In genomic region chr19:19404879-19405860, GRCh38 we compare ENCODE assay signal across 8 cellular contexts. TPM values are rescaled to one million over a fixed set of nuclear protein-coding genes. Genes with fewer than 3 reads are reported as not detected.
DNase-seq lines count a peak whose midpoint lies in the region; ATAC-seq and TF ChIP-seq lines count a peak whose summit lies in the region.

Gene GATAD2A, plus strand, starts transcription at chr19:19405675. Its CDS starts 59,671 bp downstream, at chr19:19465346.

- H3K9ac ChIP-seq in BLaER1 (peak within 1 kb of the TSS; percentile 94), liver (ENCODE audit: low read depth in 1 of 2, low read length in 2 of 2) (peak within 1 kb of the TSS; percentile 75 to 83)

- no peaks in the 10 kb centered on the region for H3K9me3 Mint-ChIP-seq in dendritic cell treated with granulocyte-macrophage colony-stimulating factor and Interleukin-4, amounts not matched to agents 40 ng/mL and 50 ng/mL, for 4 days

- H3K36me3 Mint-ChIP-seq in dendritic cell treated with granulocyte-macrophage colony-stimulating factor and Interleukin-4, amounts not matched to agents 40 ng/mL and 50 ng/mL, for 4 days (ENCODE audit: low read depth): peaks cover 17% of the 10 kb centered on the region

- peak; percentile 75 for ATAC-seq in HG03432 (IDR thresholded peaks at IDR 0.05; ENCODE audit: unreplicated experiment)

- peak; percentile 57 for TF ChIP-seq POLR2A in GM19193 (IDR thresholded peaks at IDR 0.05; ENCODE audit: extremely low read depth, insufficient read depth, insufficient read length)

- intact Hi-C loops in dendritic cell treated with granulocyte-macrophage colony-stimulating factor and Interleukin-4, amounts not matched to agents 40 ng/mL and 50 ng/mL, for 4 days (cut with micrococcal nuclease): loop anchor here (1.0 to 5.0 kb wide), 3 partner anchors 20 to 67 kb away; no protein-coding TSS in a partner anchor

- H3K36me3 ChIP-seq in BLaER1: no peaks in the 10 kb centered on the region
- no peaks in the 10 kb centered on the region for H3K36me3 ChIP-seq in liver (ENCODE audit: control insufficient read depth in 4 of 4, insufficient read depth in 3 of 4, low read depth in 1 of 4, low read length in 3 of 4)

- H3K27ac ChIP-seq in BLaER1: peak within 1 kb of the TSS; percentile 95
- peak within 1 kb of the TSS; percentile 85 to 88 for H3K27ac ChIP-seq in liver (ENCODE audit: low read depth in 1 of 2, low read length in 2 of 2)

- H3K27me3 ChIP-seq in BLaER1: no peaks in the 10 kb centered on the region
- no peaks in the 10 kb centered on the region for H3K27me3 ChIP-seq in liver (ENCODE audit: control insufficient read depth in 4 of 4, insufficient read depth in 4 of 4, low read length in 3 of 4)

- H4K20me1 ChIP-seq in BLaER1: peaks cover 78% of the 10 kb centered on the region

- H3K27me3 Mint-ChIP-seq in dendritic cell treated with granulocyte-macrophage colony-stimulating factor and Interleukin-4, amounts not matched to agents 40 ng/mL and 50 ng/mL, for 4 days: no peaks in the 10 kb centered on the region

- WGBS in liver: 2% methylated on average over 90 of the region's 90 CpGs

- peak; percentile 35 to 63 for TF ChIP-seq RAD21 in liver (IDR thresholded peaks at IDR 0.05)

- H3K27ac Mint-ChIP-seq in dendritic cell treated with granulocyte-macrophage colony-stimulating factor and Interleukin-4, amounts not matched to agents 40 ng/mL and 50 ng/mL, for 4 days: peak within 1 kb of the TSS; percentile 98

- H3K4me2 ChIP-seq in BLaER1: peak within 1 kb of the TSS; percentile 96

- H3K4me3 Mint-ChIP-seq in dendritic cell treated with granulocyte-macrophage colony-stimulating factor and Interleukin-4, amounts not matched to agents 40 ng/mL and 50 ng/mL, for 4 days: peak within 1 kb of the TSS; percentile 95

- H3K9me3 ChIP-seq in BLaER1 (no peaks in the 10 kb centered on the region), liver (ENCODE audit: control insufficient read depth in 4 of 4, low read length in 3 of 4) (no peaks in the 10 kb centered on the region)

- TF ChIP-seq CTCF in liver (IDR thresholded peaks at IDR 0.05; ENCODE audit: low read depth, low read length, missing input control): peak; percentile 26

- H3K4me3 ChIP-seq in BLaER1 (peak within 1 kb of the TSS; percentile 88), liver (ENCODE audit: low read depth in 1 of 3, low read length in 3 of 3) (peak within 1 kb of the TSS; percentile 91 to 98 (median 92))

- peak; percentile 37 for DNase-seq in NCI-H526 treated with DMSO at 0.1 percent for 48 hours (lab: John Stamatoyannopoulos, UW)
- DNase-seq in activated CD4-positive, alpha-beta T cell treated with anti-CD3 and anti-CD28 coated beads, Interleukin-2, amount 50 U/mL, for 4 hours: peak; percentile 84 to 86
- peak; percentile 90 for DNase-seq in stimulated activated CD4-positive, alpha-beta T cell treated with anti-CD3 and anti-CD28 coated beads, Interleukin-4, amount 100 ng/mL, for 1 hour

- H3K4me1 Mint-ChIP-seq in dendritic cell treated with granulocyte-macrophage colony-stimulating factor and Interleukin-4, amounts not matched to agents 40 ng/mL and 50 ng/mL, for 4 days (ENCODE audit: low read depth): peaks cover 71% of the 10 kb centered on the region

- H3K4me1 ChIP-seq in BLaER1 (peaks cover 86% of the 10 kb centered on the region), liver (ENCODE audit: control insufficient read depth in 4 of 4, insufficient read depth in 4 of 4, low read length in 3 of 4) (peaks cover 9 to 32% (median 24%) of the 10 kb centered on the region in 4 donors)

TF ChIP-seq in liver, 16 proteins besides CTCF, POLR2A, EP300 and RAD21:
- TF ChIP-seq EGR1 (IDR thresholded peaks at IDR 0.05; ENCODE audit: low read depth in 2 of 2) (peak; percentile 15), JUND (IDR thresholded peaks at IDR 0.05) (no peak), SP1 (IDR thresholded peaks at IDR 0.05) (peak; percentile 66), FOXA1 (IDR thresholded peaks at IDR 0.05) (peak; percentile 28), MAX (IDR thresholded peaks at IDR 0.05) (peak; percentile 17), REST (IDR thresholded peaks at IDR 0.05) (peak; percentile 12), YY1 (IDR thresholded peaks at IDR 0.05) (no peak), GABPA (IDR thresholded peaks at IDR 0.05 in 1 of 2, conservative IDR thresholded peaks at IDR 0.05 in 1 of 2) (peak in 1 of 2 donors; percentile 75), RXRA (IDR thresholded peaks at IDR 0.05) (peak in 1 of 2 donors; percentile 11)

RNA-seq across cellular contexts. Expression of gene GATAD2A, which starts in this region (rescaled TPM):
- 10 to 100 TPM; 20.2 to 23.7 TPM for total RNA-seq in liver
- 10 to 100 TPM in 1 of 2 donors, 1 to 10 TPM in 1; 7.1 to 16.1 TPM for polyA plus RNA-seq in liver

Comparison
In these comparisons a context has a peak if more than half of its experiments do, and no peak if none do; other contexts are left out.
1. Peak in every context shown above with its lines: DNase-seq, ATAC-seq, H3K4me3 ChIP-seq and H3K27ac ChIP-seq.
2. DNase-seq: peak in every context shown above with its lines; median percentile 90 in stimulated activated CD4-positive, alpha-beta T cell treated with anti-CD3 and anti-CD28 coated beads, Interleukin-4, amount 100 ng/mL, for 1 hour; 85 in activated CD4-positive, alpha-beta T cell treated with anti-CD3 and anti-CD28 coated beads, Interleukin-2, amount 50 U/mL, for 4 hours; 37 in NCI-H526 treated with DMSO at 0.1 percent for 48 hours.